In genomic region chr12:108313609-108314331, GRCh38 we compare ENCODE assay signal across 1 cellular context.
TF ChIP-seq lines count a peak whose summit lies in the region.

No MANE protein-coding gene starts in this region.

TF ChIP-seq in SK-N-SH, 30 proteins besides CTCF, POLR2A, EP300 and RAD21 (continued from another document):
- TF ChIP-seq REST (IDR thresholded peaks at IDR 0.05; ENCODE audit: low read depth, low read length) (no peak), YY1 (IDR thresholded peaks at IDR 0.05; ENCODE audit: low read depth) (no peak)
